In the genomic region with DNA sequence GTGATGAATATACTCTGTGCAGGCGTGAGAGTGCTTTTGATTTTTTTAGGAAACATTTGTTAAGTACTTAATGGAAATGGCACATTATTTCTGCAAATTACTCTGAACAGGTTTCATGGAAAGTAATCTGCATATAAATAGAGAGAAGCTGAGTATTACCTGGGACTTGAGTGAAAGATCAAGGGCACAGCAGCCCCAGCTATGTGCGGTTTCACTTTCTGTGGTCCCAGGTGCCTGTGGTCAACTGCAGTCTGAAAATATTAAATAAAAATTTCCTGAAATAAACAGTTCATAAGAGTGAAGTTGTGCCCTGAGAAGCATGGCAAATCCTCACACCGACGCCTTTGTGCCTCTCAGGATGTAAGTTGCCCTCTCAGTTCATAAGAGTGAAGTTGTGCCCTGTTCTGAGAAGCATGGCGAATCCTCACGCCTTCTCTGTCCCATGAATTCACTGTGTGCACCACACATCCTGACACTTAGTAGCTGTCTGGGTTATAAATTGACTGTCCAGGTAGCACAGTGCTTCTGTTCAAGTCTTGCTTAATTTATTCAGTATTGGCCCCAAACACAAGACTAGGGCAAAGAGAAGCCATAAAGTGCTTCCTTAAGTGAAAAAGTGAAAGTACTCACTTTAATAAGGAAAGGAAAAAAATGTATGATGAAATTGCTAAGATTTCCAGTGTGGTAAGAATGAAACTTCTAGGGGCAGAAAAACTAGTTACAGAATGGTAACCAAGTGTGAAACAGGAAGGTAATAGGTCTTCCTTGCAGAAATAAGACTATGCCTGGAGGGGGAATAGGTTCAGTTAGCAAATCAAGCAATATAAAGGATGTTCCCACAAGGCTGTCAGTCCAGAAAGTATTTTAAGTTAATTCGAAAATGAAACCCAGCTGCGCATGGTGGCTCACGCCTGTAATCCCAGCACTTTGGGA, we compare ENCODE assay signal across 1 cellular context.
TF ChIP-seq lines count a peak whose summit lies in the region.

No MANE protein-coding gene starts in this region.

TF ChIP-seq in WTC11, 78 proteins besides CTCF, POLR2A, EP300 and RAD21 (continued from another document):
- TF ChIP-seq, protein P1, sequence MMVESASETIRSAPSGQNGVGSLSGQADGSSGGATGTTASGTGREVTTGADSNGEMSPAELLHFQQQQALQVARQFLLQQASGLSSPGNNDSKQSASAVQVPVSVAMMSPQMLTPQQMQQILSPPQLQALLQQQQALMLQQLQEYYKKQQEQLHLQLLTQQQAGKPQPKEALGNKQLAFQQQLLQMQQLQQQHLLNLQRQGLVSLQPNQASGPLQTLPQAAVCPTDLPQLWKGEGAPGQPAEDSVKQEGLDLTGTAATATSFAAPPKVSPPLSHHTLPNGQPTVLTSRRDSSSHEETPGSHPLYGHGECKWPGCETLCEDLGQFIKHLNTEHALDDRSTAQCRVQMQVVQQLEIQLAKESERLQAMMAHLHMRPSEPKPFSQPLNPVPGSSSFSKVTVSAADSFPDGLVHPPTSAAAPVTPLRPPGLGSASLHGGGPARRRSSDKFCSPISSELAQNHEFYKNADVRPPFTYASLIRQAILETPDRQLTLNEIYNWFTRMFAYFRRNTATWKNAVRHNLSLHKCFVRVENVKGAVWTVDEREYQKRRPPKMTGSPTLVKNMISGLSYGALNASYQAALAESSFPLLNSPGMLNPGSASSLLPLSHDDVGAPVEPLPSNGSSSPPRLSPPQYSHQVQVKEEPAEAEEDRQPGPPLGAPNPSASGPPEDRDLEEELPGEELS (CRISPR knock-in tag; IDR thresholded peaks at IDR 0.05), result no peak
- TF ChIP-seq MAX (CRISPR knock-in tag; IDR thresholded peaks at IDR 0.05), result no peak
- TF ChIP-seq, protein P2, sequence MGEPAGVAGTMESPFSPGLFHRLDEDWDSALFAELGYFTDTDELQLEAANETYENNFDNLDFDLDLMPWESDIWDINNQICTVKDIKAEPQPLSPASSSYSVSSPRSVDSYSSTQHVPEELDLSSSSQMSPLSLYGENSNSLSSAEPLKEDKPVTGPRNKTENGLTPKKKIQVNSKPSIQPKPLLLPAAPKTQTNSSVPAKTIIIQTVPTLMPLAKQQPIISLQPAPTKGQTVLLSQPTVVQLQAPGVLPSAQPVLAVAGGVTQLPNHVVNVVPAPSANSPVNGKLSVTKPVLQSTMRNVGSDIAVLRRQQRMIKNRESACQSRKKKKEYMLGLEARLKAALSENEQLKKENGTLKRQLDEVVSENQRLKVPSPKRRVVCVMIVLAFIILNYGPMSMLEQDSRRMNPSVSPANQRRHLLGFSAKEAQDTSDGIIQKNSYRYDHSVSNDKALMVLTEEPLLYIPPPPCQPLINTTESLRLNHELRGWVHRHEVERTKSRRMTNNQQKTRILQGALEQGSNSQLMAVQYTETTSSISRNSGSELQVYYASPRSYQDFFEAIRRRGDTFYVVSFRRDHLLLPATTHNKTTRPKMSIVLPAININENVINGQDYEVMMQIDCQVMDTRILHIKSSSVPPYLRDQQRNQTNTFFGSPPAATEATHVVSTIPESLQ (CRISPR knock-in tag; IDR thresholded peaks at IDR 0.05), result no peak
